In genomic region chr12:79935021-79935623, GRCh38 we compare ENCODE assay signal across 1 cellular context.
TF ChIP-seq lines count a peak whose summit lies in the region.

Gene PPP1R12A, minus strand, starts transcription at chr12:79935097. Its CDS starts 166 bp downstream, at chr12:79934931.

TF ChIP-seq in HepG2, 621 proteins besides CTCF, POLR2A, EP300 and RAD21 (continued from another document and continues in another):
- TF ChIP-seq ZNF318 (CRISPR knock-in tag; IDR thresholded peaks at IDR 0.05) = no peak
- no peak for TF ChIP-seq ZNF337 (CRISPR knock-in tag; IDR thresholded peaks at IDR 0.05; ENCODE audit: borderline replicate concordance, low read depth)
- peak; percentile 37; the same call in 1 of the 2 replicates for TF ChIP-seq STAT6 (CRISPR knock-in tag; IDR thresholded peaks at IDR 0.05; ENCODE audit: borderline replicate concordance)
- TF ChIP-seq NR2F2 (IDR thresholded peaks at IDR 0.05; ENCODE audit: borderline replicate concordance, low read depth) = 0 out of 2 replicates have a peak, but pooled peaks have one; percentile 46
- no peak for TF ChIP-seq FOSL1 (CRISPR knock-in tag; IDR thresholded peaks at IDR 0.05; ENCODE audit: borderline replicate concordance)
- TF ChIP-seq SP2 (CRISPR knock-in tag; IDR thresholded peaks at IDR 0.05) = peak; percentile 34; the same call in 1 of the 2 replicates
- TF ChIP-seq HOXA5 (CRISPR knock-in tag; IDR thresholded peaks at IDR 0.05) = peak; percentile 41; the same call in 1 of the 2 replicates
- no peak for TF ChIP-seq ATAD3A (CRISPR knock-in tag; IDR thresholded peaks at IDR 0.05)
- TF ChIP-seq ZNF639 (CRISPR knock-in tag; conservative IDR thresholded peaks at IDR 0.05) = peak; percentile 59; the same call in 1 of the 2 replicates
- TF ChIP-seq MEF2D (CRISPR knock-in tag; IDR thresholded peaks at IDR 0.05) = peak; percentile 68
- no peak for TF ChIP-seq BATF2 (CRISPR knock-in tag; IDR thresholded peaks at IDR 0.05)
- no peak for TF ChIP-seq ZNF577 (CRISPR knock-in tag; IDR thresholded peaks at IDR 0.05; ENCODE audit: borderline replicate concordance, low read depth)
- peak; percentile 72 for TF ChIP-seq SP5 (CRISPR knock-in tag; IDR thresholded peaks at IDR 0.05; ENCODE audit: borderline replicate concordance, low read depth)
- peak; percentile 91 for TF ChIP-seq YEATS2 (CRISPR knock-in tag; IDR thresholded peaks at IDR 0.05; ENCODE audit: borderline replicate concordance)
- no peak for TF ChIP-seq RERE (CRISPR knock-in tag; IDR thresholded peaks at IDR 0.05; ENCODE audit: low read depth)
- no peak for TF ChIP-seq HOXA9 (CRISPR knock-in tag; IDR thresholded peaks at IDR 0.05; ENCODE audit: borderline replicate concordance)
- TF ChIP-seq ZBTB7B (CRISPR knock-in tag; IDR thresholded peaks at IDR 0.05) = peak; percentile 46
- no peak for TF ChIP-seq ZFP36L2 (CRISPR knock-in tag; IDR thresholded peaks at IDR 0.05)
- no peak for TF ChIP-seq ZNF275 (CRISPR knock-in tag; IDR thresholded peaks at IDR 0.05; ENCODE audit: borderline replicate concordance)
- no peak for TF ChIP-seq PBX3 (CRISPR knock-in tag; IDR thresholded peaks at IDR 0.05; ENCODE audit: borderline replicate concordance)
- no peak; the same call in 1 of the 2 replicates for TF ChIP-seq EED (CRISPR knock-in tag; IDR thresholded peaks at IDR 0.05)
- no peak for TF ChIP-seq ZBTB10 (CRISPR knock-in tag; IDR thresholded peaks at IDR 0.05; ENCODE audit: borderline replicate concordance)
- no peak for TF ChIP-seq ZNF496 (CRISPR knock-in tag; IDR thresholded peaks at IDR 0.05; ENCODE audit: insufficient replicate concordance)
- TF ChIP-seq ZNF580 (CRISPR knock-in tag; IDR thresholded peaks at IDR 0.05; ENCODE audit: borderline replicate concordance, low read depth) = peak; percentile 11; the same call in 1 of the 2 replicates
- no peak for TF ChIP-seq ZNF816 (CRISPR knock-in tag; IDR thresholded peaks at IDR 0.05; ENCODE audit: borderline replicate concordance)
- TF ChIP-seq MTERF4 (CRISPR knock-in tag; IDR thresholded peaks at IDR 0.05) = no peak
